1 cellular context compared by ENCODE assay signal in the genomic region with DNA sequence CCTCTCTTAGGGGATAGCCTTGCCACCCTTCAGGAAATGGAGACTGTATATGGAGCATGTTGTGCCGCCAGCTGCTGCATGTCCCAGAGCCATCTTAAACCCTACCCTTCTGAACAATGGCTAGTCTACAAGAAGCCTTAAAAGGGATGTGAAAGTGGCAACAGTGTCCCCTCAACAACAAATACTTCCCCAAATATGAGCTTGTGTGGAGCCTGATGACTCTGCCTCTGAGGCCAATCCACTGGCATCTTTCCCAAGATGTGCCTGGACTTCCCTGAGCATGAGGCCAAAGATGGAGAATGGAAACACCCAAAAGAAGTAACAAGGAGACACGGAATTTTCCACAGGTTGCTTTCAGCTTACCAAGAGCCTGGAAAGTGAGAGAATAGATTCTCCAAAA.
TF ChIP-seq lines count a peak whose summit lies in the region.

No MANE protein-coding gene starts in this region.

TF ChIP-seq in WTC11, 78 proteins besides CTCF, POLR2A, EP300 and RAD21:
- TF ChIP-seq, protein P1, sequence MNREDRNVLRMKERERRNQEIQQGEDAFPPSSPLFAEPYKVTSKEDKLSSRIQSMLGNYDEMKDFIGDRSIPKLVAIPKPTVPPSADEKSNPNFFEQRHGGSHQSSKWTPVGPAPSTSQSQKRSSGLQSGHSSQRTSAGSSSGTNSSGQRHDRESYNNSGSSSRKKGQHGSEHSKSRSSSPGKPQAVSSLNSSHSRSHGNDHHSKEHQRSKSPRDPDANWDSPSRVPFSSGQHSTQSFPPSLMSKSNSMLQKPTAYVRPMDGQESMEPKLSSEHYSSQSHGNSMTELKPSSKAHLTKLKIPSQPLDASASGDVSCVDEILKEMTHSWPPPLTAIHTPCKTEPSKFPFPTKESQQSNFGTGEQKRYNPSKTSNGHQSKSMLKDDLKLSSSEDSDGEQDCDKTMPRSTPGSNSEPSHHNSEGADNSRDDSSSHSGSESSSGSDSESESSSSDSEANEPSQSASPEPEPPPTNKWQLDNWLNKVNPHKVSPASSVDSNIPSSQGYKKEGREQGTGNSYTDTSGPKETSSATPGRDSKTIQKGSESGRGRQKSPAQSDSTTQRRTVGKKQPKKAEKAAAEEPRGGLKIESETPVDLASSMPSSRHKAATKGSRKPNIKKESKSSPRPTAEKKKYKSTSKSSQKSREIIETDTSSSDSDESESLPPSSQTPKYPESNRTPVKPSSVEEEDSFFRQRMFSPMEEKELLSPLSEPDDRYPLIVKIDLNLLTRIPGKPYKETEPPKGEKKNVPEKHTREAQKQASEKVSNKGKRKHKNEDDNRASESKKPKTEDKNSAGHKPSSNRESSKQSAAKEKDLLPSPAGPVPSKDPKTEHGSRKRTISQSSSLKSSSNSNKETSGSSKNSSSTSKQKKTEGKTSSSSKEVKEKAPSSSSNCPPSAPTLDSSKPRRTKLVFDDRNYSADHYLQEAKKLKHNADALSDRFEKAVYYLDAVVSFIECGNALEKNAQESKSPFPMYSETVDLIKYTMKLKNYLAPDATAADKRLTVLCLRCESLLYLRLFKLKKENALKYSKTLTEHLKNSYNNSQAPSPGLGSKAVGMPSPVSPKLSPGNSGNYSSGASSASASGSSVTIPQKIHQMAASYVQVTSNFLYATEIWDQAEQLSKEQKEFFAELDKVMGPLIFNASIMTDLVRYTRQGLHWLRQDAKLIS (CRISPR knock-in tag; IDR thresholded peaks at IDR 0.05; ENCODE audit: borderline replicate concordance), result no peak
- TF ChIP-seq GTF2I (CRISPR knock-in tag; conservative IDR thresholded peaks at IDR 0.05), result no peak
